ENCODE assay signal across 9 cellular contexts in the genomic region with DNA sequence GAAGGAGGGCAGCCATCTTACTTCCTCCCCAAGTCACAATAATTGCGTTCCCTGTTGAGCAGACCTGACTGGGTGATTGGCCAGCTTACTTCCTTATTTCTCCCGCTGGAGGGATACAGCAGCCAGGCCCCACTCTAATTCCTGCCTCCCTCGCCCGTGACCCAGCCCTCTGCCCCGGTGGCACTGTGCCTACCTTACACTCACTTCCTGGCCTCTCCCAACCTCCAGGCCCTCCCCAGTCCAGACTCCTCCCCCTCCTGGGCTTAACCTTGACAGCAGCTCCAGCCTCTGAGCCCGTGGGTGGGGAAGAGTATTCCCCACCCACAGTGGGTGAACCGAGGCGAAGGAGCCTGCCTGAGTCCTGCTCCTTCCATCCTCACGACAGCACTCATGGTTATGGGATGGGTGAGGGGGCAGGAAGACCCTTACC. TPM values are rescaled to one million over a fixed set of nuclear protein-coding genes. Genes with fewer than 3 reads are reported as not detected.
DNase-seq lines count a peak whose midpoint lies in the region; ATAC-seq, FAIRE-seq and TF ChIP-seq lines count a peak whose summit lies in the region.
"Had no signal": no experiment of that assay in that cellular context is flagged by ENCODE, and none has a peak within 500 bp of the region (broad histone marks: within the 10 kb centered on the region; RNA-seq: fewer than 3 reads in every experiment).

No MANE protein-coding gene starts in this region.

- ATAC-seq in HG03095 (IDR thresholded peaks at IDR 0.05; ENCODE audit: unreplicated experiment) = no peak

- H3K36me3 ChIP-seq in Peyer's patch = peaks cover 0 to 28% (median 0%) of the 10 kb centered on the region in 3 donors
- H3K36me3 ChIP-seq in duodenal mucosa (ENCODE audit: control insufficient read depth in 1 of 2, insufficient read depth in 2 of 2, low read length in 2 of 2) = peaks cover 21 to 35% of the 10 kb centered on the region in 2 donors
- no peaks in the 10 kb centered on the region for H3K36me3 ChIP-seq in ovary

- intact Hi-C loops in ovary (cut with DNase I) = loop anchor here in 1 of 4 donors (5.0 kb wide), 1 partner anchor 210 kb away; the partner anchor contains the start of gene LEMD2

- TF ChIP-seq EP300 in ovary (IDR thresholded peaks at IDR 0.05) = no peak

- peak overlapping the region; percentile 96 to 100 for H3K9ac ChIP-seq in duodenal mucosa (ENCODE audit: low read depth in 1 of 2, low read length in 2 of 2)

- peak overlapping the region; percentile 93 to 97 (median 96) for H3K27ac ChIP-seq in Peyer's patch
- H3K27ac ChIP-seq in duodenal mucosa (ENCODE audit: low read depth, low read length) = peak overlapping the region; percentile 96
- peak overlapping the region; percentile 5 to 12 for H3K27ac ChIP-seq in ovary

- H3K9me3 ChIP-seq in Peyer's patch (no peaks in the 10 kb centered on the region), duodenal mucosa (ENCODE audit: control insufficient read depth in 1 of 2, low read length in 2 of 2) (no peaks in the 10 kb centered on the region), ovary (no peaks in the 10 kb centered on the region)

- TF ChIP-seq CTCF in Peyer's patch (IDR thresholded peaks at IDR 0.05) (peak in 1 of 6 experiments; percentile 12), ovary (IDR thresholded peaks at IDR 0.05) (no peak)

- 39 to 65% (median 42%) methylated on average over 9 of the region's 9 CpGs for WGBS in ovary, 3 donors

- peak in 2 of 3 donors; percentile 95 to 96 for DNase-seq in Peyer's patch
- DNase-seq in ovary = peak in 4 of 5 donors; percentile 39 to 63 (median 48)
- DNase-seq in NK-92 (lab: John Stamatoyannopoulos, UW; ENCODE audit: unreplicated experiment) = no peak
- DNase-seq in HTR-8/SVneo (ENCODE audit: insufficient read length, low spot score) = no peak
- no peak for DNase-seq in NK-92 treated with Interleukin-12 subunit alpha and Interleukin-12 subunit beta, amount 100 ng/mL, for 24 hours (lab: John Stamatoyannopoulos, UW)
- DNase-seq: NCI-H1930 had no signal

- H3K27me3 ChIP-seq in Peyer's patch (no peaks in the 10 kb centered on the region), duodenal mucosa (ENCODE audit: control insufficient read depth in 1 of 2, insufficient read depth in 2 of 2, low read length in 2 of 2) (no peaks in the 10 kb centered on the region), ovary (no peaks in the 10 kb centered on the region)

- H3K4me3 ChIP-seq in Peyer's patch (peak overlapping the region in 2 of 4 donors; percentile 79 to 90), duodenal mucosa (ENCODE audit: low read depth in 1 of 2, low read length in 2 of 2) (peak overlapping the region; percentile 94 to 100), ovary (no peak overlapping the region)

- no peak for FAIRE-seq in HTR-8/SVneo (lab: Jason Lieb, UNC)

- peaks cover 0 to 31% (median 11%) of the 10 kb centered on the region in 4 donors for H3K4me1 ChIP-seq in Peyer's patch
- H3K4me1 ChIP-seq in duodenal mucosa (ENCODE audit: control insufficient read depth in 1 of 2, insufficient read depth in 2 of 2, low read length in 2 of 2) = peaks cover 19 to 27% of the 10 kb centered on the region in 2 donors
- H3K4me1 ChIP-seq in ovary (ENCODE audit: insufficient read depth) = peaks cover 10% of the 10 kb centered on the region

- peak; percentile 22 for TF ChIP-seq POLR2A in GM19193 (IDR thresholded peaks at IDR 0.05; ENCODE audit: extremely low read depth, insufficient read depth, insufficient read length)
- TF ChIP-seq POLR2A in Peyer's patch (IDR thresholded peaks at IDR 0.05) = peak; percentile 81 to 94
- TF ChIP-seq POLR2A in ovary (IDR thresholded peaks at IDR 0.05) = no peak

RNA-seq across cellular contexts. Expression of gene BAK1, which starts 3.0 kb away (rescaled TPM):
- total RNA-seq in Peyer's patch = 10 to 100 TPM; 28.9 to 71.7 (median 66.3) TPM
- 10 to 100 TPM in 4 of 7 donors, 1 to 10 TPM in 3; 3.9 to 16.9 (median 10.4) TPM for total RNA-seq in ovary
- 10 to 100 TPM in 1 of 2 donors, 1 to 10 TPM in 1; 9.8 to 12.2 TPM for polyA plus RNA-seq in ovary

RNA-seq across cellular contexts. Expression of gene ITPR3, which starts 44.0 kb away (rescaled TPM):
- total RNA-seq in Peyer's patch (100 to 1,000 TPM; 139 to 250 (median 182) TPM), ovary (10 to 100 TPM in 6 of 7 donors, 1 to 10 TPM in 1; 3.7 to 31.1 (median 20.1) TPM)
- 1 to 10 TPM; 3.6 to 6.9 TPM for polyA plus RNA-seq in ovary

Comparison
In these comparisons a context has a peak if more than half of its experiments do, and no peak if none do; other contexts are left out.
1. DNase-seq: peak in Peyer's patch (2 of 3) and ovary (4 of 5); none in NK-92 (single experiment), HTR-8/SVneo (single experiment) and NK-92 treated with Interleukin-12 subunit alpha and Interleukin-12 subunit beta, amount 100 ng/mL, for 24 hours (single experiment).
2. H3K27ac ChIP-seq: peak in every context shown above with its lines; median percentile 96 in duodenal mucosa; 96 in Peyer's patch; 8 in ovary.
3. RNA of gene ITPR3, which starts 44.0 kb away (total RNA-seq): 139 to 250 TPM in Peyer's patch; 3.7 to 31.1 TPM in ovary; every median in the first group is over 4 times any median in the second.